8 cellular contexts compared by ENCODE assay signal in genomic region chr12:54217774-54218221, GRCh38. TPM values are rescaled to one million over a fixed set of nuclear protein-coding genes. Genes with fewer than 3 reads are reported as not detected.
A peak's percentile ranks its signal among the peaks of the same experiment; 100 is the strongest.
DNase-seq lines count a peak whose midpoint lies in the region; ATAC-seq and TF ChIP-seq lines count a peak whose summit lies in the region.

No MANE protein-coding gene starts in this region.

- DNase-seq in stimulated activated CD4-positive, alpha-beta T cell treated with anti-CD3 and anti-CD28 coated beads, Interleukin-15, amount 100 ng/mL, for 24 hours: peak; percentile 18
- DNase-seq in stimulated activated CD4-positive, alpha-beta T cell treated with anti-CD3 and anti-CD28 coated beads, Interleukin-2, amount 100 ng/mL, for 48 hours: no peak
- DNase-seq in activated naive CD8-positive, alpha-beta T cell treated with anti-CD3 and anti-CD28 coated beads, Interleukin-2, amount 50 U/mL, for 24 hours: peak; percentile 31
- DNase-seq in substantia nigra (lab: John Stamatoyannopoulos, UW): peak in 48 of 49 donors; percentile 22 to 95 (median 75)
- no peak for DNase-seq in GF-D8 (lab: John Stamatoyannopoulos, UW)
- DNase-seq in PC-9: no peak

- no peak for ATAC-seq in activated naive CD8-positive, alpha-beta T cell treated with anti-CD3 and anti-CD28 coated beads, Interleukin-2, amount 50 U/mL, for 24 hours
- ATAC-seq in GM19035 (IDR thresholded peaks at IDR 0.05; ENCODE audit: unreplicated experiment): no peak

- no peaks in the 10 kb centered on the region for H3K36me3 Mint-ChIP-seq in activated naive CD8-positive, alpha-beta T cell treated with anti-CD3 and anti-CD28 coated beads, Interleukin-2, amount 50 U/mL, for 24 hours (ENCODE audit: low read depth)

- H3K4me2 ChIP-seq in PC-9: no peak overlapping the region

- peaks cover 14% of the 10 kb centered on the region for H3F3A ChIP-seq in PC-9 (ENCODE audit: insufficient read depth, low read depth)

- POLR2A ChIA-PET in PC-9 (lab: Charles Lee; ENCODE audit: unreplicated experiment): no interaction called here

- H2AFZ ChIP-seq in PC-9: no peak overlapping the region

- H3K9me2 ChIP-seq in PC-9 (ENCODE audit: insufficient read depth): no peaks in the 10 kb centered on the region

- CTCF ChIA-PET in PC-9 (lab: Charles Lee): no interaction called here

- intact Hi-C loops in PC-9 (cut with micrococcal nuclease; ENCODE audit: unreplicated experiment): no loop called here

- TF ChIP-seq CTCF in PC-9 (conservative IDR thresholded peaks at IDR 0.05): no peak

- H3K9me3 Mint-ChIP-seq in activated naive CD8-positive, alpha-beta T cell treated with anti-CD3 and anti-CD28 coated beads, Interleukin-2, amount 50 U/mL, for 24 hours: no peaks in the 10 kb centered on the region

- H3K27me3 ChIP-seq in PC-9 (ENCODE audit: insufficient read depth, low read depth): no peaks in the 10 kb centered on the region

- peak overlapping the region; percentile 35 for H3K4me3 Mint-ChIP-seq in activated naive CD8-positive, alpha-beta T cell treated with anti-CD3 and anti-CD28 coated beads, Interleukin-2, amount 50 U/mL, for 24 hours

- no peaks in the 10 kb centered on the region for H3K79me2 ChIP-seq in PC-9 (ENCODE audit: low read depth)

- peaks cover 33% of the 10 kb centered on the region for H3K4me1 Mint-ChIP-seq in activated naive CD8-positive, alpha-beta T cell treated with anti-CD3 and anti-CD28 coated beads, Interleukin-2, amount 50 U/mL, for 24 hours

- no peaks in the 10 kb centered on the region for H3K36me3 ChIP-seq in PC-9 (ENCODE audit: low read depth)

- H3K4me1 ChIP-seq in PC-9 (replicated peaks; ENCODE audit: insufficient read depth): peaks cover 5% of the 10 kb centered on the region

- no TSS peak for BruUV-seq in PC-9 (replicated peaks; lab: Mats Ljungman, UMichigan)

- H3K9me3 ChIP-seq in iPS-18c (ENCODE audit: control insufficient read depth, insufficient read depth, low read length) (peaks cover 3% of the 10 kb centered on the region), PC-9 (ENCODE audit: insufficient read depth, low read depth) (no peaks in the 10 kb centered on the region)

- H3K27ac ChIP-seq in substantia nigra (ENCODE audit: low read depth, low read length, poor library complexity, severe bottlenecking) (peak overlapping the region; percentile 79), PC-9 (no peak overlapping the region)

- H3K27ac Mint-ChIP-seq in activated naive CD8-positive, alpha-beta T cell treated with anti-CD3 and anti-CD28 coated beads, Interleukin-2, amount 50 U/mL, for 24 hours: no peak overlapping the region

- no peaks in the 10 kb centered on the region for H4K20me1 ChIP-seq in PC-9 (ENCODE audit: insufficient read depth)

- peaks cover 23% of the 10 kb centered on the region for H3K27me3 Mint-ChIP-seq in activated naive CD8-positive, alpha-beta T cell treated with anti-CD3 and anti-CD28 coated beads, Interleukin-2, amount 50 U/mL, for 24 hours

- H3K4me3 ChIP-seq in iPS-18c (ENCODE audit: insufficient read depth, low read depth, low read length) (peak overlapping the region; percentile 52), PC-9 (no peak overlapping the region)

RNA-seq across cellular contexts. Expression of gene SMUG1, which starts 29.0 kb away (rescaled TPM):
- 37.8 and 53.7 TPM in 2 replicates for total RNA-seq in PC-9 (2021)

Comparison
In these comparisons a context has a peak if more than half of its experiments do, and no peak if none do; other contexts are left out.
1. DNase-seq: peak in stimulated activated CD4-positive, alpha-beta T cell treated with anti-CD3 and anti-CD28 coated beads, Interleukin-15, amount 100 ng/mL, for 24 hours (single experiment), activated naive CD8-positive, alpha-beta T cell treated with anti-CD3 and anti-CD28 coated beads, Interleukin-2, amount 50 U/mL, for 24 hours (single experiment) and substantia nigra (48 of 49); none in stimulated activated CD4-positive, alpha-beta T cell treated with anti-CD3 and anti-CD28 coated beads, Interleukin-2, amount 100 ng/mL, for 48 hours (0 of 2), GF-D8 (single experiment) and PC-9 (0 of 2).